1 cellular context compared by ENCODE assay signal in genomic region chr17:13415877-13416416, GRCh38.
A peak's percentile ranks its signal among the peaks of the same experiment; 100 is the strongest.
TF ChIP-seq lines count a peak whose summit lies in the region.

No MANE protein-coding gene starts in this region.

TF ChIP-seq in HEK293, 187 proteins besides CTCF, POLR2A, EP300 and RAD21 (continued from another document and continues in another):
- TF ChIP-seq ZNF362 (tag by site-specific recombination; IDR thresholded peaks at IDR 0.05) = no peak
- no peak for TF ChIP-seq ZNF549 (tag by site-specific recombination; IDR thresholded peaks at IDR 0.05)
- TF ChIP-seq GLIS1 (tag by site-specific recombination; IDR thresholded peaks at IDR 0.05) = peak; percentile 69
- TF ChIP-seq ZNF701 (tag by site-specific recombination; IDR thresholded peaks at IDR 0.05) = no peak
- TF ChIP-seq ZSCAN5A (tag by site-specific recombination; IDR thresholded peaks at IDR 0.05) = no peak
- no peak for TF ChIP-seq ZNF155 (tag by site-specific recombination; IDR thresholded peaks at IDR 0.05)
- TF ChIP-seq ZNF830 (tag by site-specific recombination; IDR thresholded peaks at IDR 0.05; ENCODE audit: low read depth) = no peak
- TF ChIP-seq ZNF639 (tag by site-specific recombination; IDR thresholded peaks at IDR 0.05) = peak; percentile 90
- no peak for TF ChIP-seq ZNF610 (tag by site-specific recombination; IDR thresholded peaks at IDR 0.05; ENCODE audit: borderline replicate concordance)
- TF ChIP-seq ZNF488 (tag by site-specific recombination; IDR thresholded peaks at IDR 0.05) = no peak
- TF ChIP-seq ZNF624 (tag by site-specific recombination; IDR thresholded peaks at IDR 0.05) = no peak
- no peak for TF ChIP-seq OVOL3 (tag by site-specific recombination; IDR thresholded peaks at IDR 0.05)
- peak; percentile 92 for TF ChIP-seq OSR2 (tag by site-specific recombination; IDR thresholded peaks at IDR 0.05)
- peak; percentile 46; the same call in 1 of the 2 replicates for TF ChIP-seq ZBTB20 (tag by site-specific recombination; IDR thresholded peaks at IDR 0.05)
- TF ChIP-seq ZNF558 (tag by site-specific recombination; IDR thresholded peaks at IDR 0.05) = peak; percentile 69; the same call in 1 of the 2 replicates
- TF ChIP-seq ZNF585B (tag by site-specific recombination; IDR thresholded peaks at IDR 0.05) = no peak
- TF ChIP-seq ZNF398 (tag by site-specific recombination; IDR thresholded peaks at IDR 0.05) = peak; percentile 35
- peak; percentile 89; the same call in 1 of the 2 replicates for TF ChIP-seq ZNF24 (tag by site-specific recombination; IDR thresholded peaks at IDR 0.05)
- TF ChIP-seq ZNF416 (tag by site-specific recombination; IDR thresholded peaks at IDR 0.05) = no peak
- TF ChIP-seq ZNF600 (tag by site-specific recombination; IDR thresholded peaks at IDR 0.05) = peak; percentile 71
- TF ChIP-seq ZNF777 (tag by site-specific recombination; IDR thresholded peaks at IDR 0.05; ENCODE audit: borderline replicate concordance) = no peak
- peak; percentile 86 for TF ChIP-seq ZNF660 (tag by site-specific recombination; IDR thresholded peaks at IDR 0.05)
- peak; percentile 66 for TF ChIP-seq ZNF10 (tag by site-specific recombination; IDR thresholded peaks at IDR 0.05)
- TF ChIP-seq ZNF629 (tag by site-specific recombination; IDR thresholded peaks at IDR 0.05) = peak; percentile 94
- no peak; the same call in 1 of the 2 replicates for TF ChIP-seq ZBTB6 (tag by site-specific recombination; IDR thresholded peaks at IDR 0.05)
- TF ChIP-seq KLF8 (tag by site-specific recombination; IDR thresholded peaks at IDR 0.05) = peak; percentile 89
- no peak for TF ChIP-seq TCF7L2 (IDR thresholded peaks at IDR 0.05; ENCODE audit: borderline replicate concordance, low read depth, low read length)
- TF ChIP-seq KLF7 (tag by site-specific recombination; IDR thresholded peaks at IDR 0.05; ENCODE audit: borderline replicate concordance) = no peak
- peak; percentile 91 for TF ChIP-seq ZNF366 (tag by site-specific recombination; conservative IDR thresholded peaks at IDR 0.05)
- no peak for TF ChIP-seq ZNF140 (tag by site-specific recombination; IDR thresholded peaks at IDR 0.05)
- no peak for TF ChIP-seq ZNF837 (tag by site-specific recombination; IDR thresholded peaks at IDR 0.05)
- TF ChIP-seq ZNF302 (tag by site-specific recombination; IDR thresholded peaks at IDR 0.05; ENCODE audit: low read depth) = no peak
- no peak for TF ChIP-seq HOXA7 (CRISPR knock-in tag; IDR thresholded peaks at IDR 0.05; ENCODE audit: borderline replicate concordance)
- TF ChIP-seq ZNF175 (tag by site-specific recombination; IDR thresholded peaks at IDR 0.05) = no peak
- peak; percentile 58; the same call in 1 of the 2 replicates for TF ChIP-seq ZNF561 (tag by site-specific recombination; IDR thresholded peaks at IDR 0.05; ENCODE audit: borderline replicate concordance)
- no peak for TF ChIP-seq ZNF791 (tag by site-specific recombination; IDR thresholded peaks at IDR 0.05)
- no peak for TF ChIP-seq HOXC10 (CRISPR knock-in tag; IDR thresholded peaks at IDR 0.05)
- no peak for TF ChIP-seq ZNF211 (tag by site-specific recombination; IDR thresholded peaks at IDR 0.05; ENCODE audit: low read depth)
- TF ChIP-seq GFI1B (tag by site-specific recombination; IDR thresholded peaks at IDR 0.05) = no peak; the same call in 1 of the 2 replicates
- no peak for TF ChIP-seq ZNF560 (tag by site-specific recombination; IDR thresholded peaks at IDR 0.05; ENCODE audit: borderline replicate concordance)
- no peak for TF ChIP-seq ZNF747 (tag by site-specific recombination; IDR thresholded peaks at IDR 0.05)
- TF ChIP-seq ZIC2 (tag by site-specific recombination; IDR thresholded peaks at IDR 0.05) = no peak
- no peak for TF ChIP-seq RBAK (tag by site-specific recombination; IDR thresholded peaks at IDR 0.05)
- no peak for TF ChIP-seq ZNF510 (tag by site-specific recombination; IDR thresholded peaks at IDR 0.05; ENCODE audit: insufficient replicate concordance)
- no peak for TF ChIP-seq ZBTB11 (tag by site-specific recombination; conservative IDR thresholded peaks at IDR 0.05; ENCODE audit: low read depth)
- TF ChIP-seq BCL11B (tag by site-specific recombination; IDR thresholded peaks at IDR 0.05; ENCODE audit: low read depth) = no peak
- no peak for TF ChIP-seq ZNF704 (tag by site-specific recombination; IDR thresholded peaks at IDR 0.05)
- peak; percentile 37; the same call in 1 of the 2 replicates for TF ChIP-seq ZBTB17 (tag by site-specific recombination; IDR thresholded peaks at IDR 0.05)
- TF ChIP-seq ZNF692 (tag by site-specific recombination; IDR thresholded peaks at IDR 0.05) = peak; percentile 84
- no peak for TF ChIP-seq ZNF174 (tag by site-specific recombination; IDR thresholded peaks at IDR 0.05)
- no peak for TF ChIP-seq ZNF776 (tag by site-specific recombination; IDR thresholded peaks at IDR 0.05; ENCODE audit: borderline replicate concordance)
- TF ChIP-seq ZNF138 (tag by site-specific recombination; IDR thresholded peaks at IDR 0.05; ENCODE audit: borderline replicate concordance) = no peak
- no peak for TF ChIP-seq ZNF16 (tag by site-specific recombination; IDR thresholded peaks at IDR 0.05; ENCODE audit: low read depth)
- TF ChIP-seq ZNF768 (tag by site-specific recombination; IDR thresholded peaks at IDR 0.05) = no peak
- no peak; the same call in 1 of the 2 replicates for TF ChIP-seq KLF17 (tag by site-specific recombination; IDR thresholded peaks at IDR 0.05)
- no peak for TF ChIP-seq ZFP3 (tag by site-specific recombination; IDR thresholded peaks at IDR 0.05; ENCODE audit: low read depth)
- TF ChIP-seq ZNF404 (tag by site-specific recombination; IDR thresholded peaks at IDR 0.05) = no peak
